In genomic region chr16:88052661-88053060, GRCh38 we compare ENCODE assay signal across 3 cellular contexts.
TF ChIP-seq lines count a peak whose summit lies in the region.

No MANE protein-coding gene starts in this region.

TF ChIP-seq in HEK293, 187 proteins besides CTCF, POLR2A, EP300 and RAD21:
- TF ChIP-seq, protein P1, sequence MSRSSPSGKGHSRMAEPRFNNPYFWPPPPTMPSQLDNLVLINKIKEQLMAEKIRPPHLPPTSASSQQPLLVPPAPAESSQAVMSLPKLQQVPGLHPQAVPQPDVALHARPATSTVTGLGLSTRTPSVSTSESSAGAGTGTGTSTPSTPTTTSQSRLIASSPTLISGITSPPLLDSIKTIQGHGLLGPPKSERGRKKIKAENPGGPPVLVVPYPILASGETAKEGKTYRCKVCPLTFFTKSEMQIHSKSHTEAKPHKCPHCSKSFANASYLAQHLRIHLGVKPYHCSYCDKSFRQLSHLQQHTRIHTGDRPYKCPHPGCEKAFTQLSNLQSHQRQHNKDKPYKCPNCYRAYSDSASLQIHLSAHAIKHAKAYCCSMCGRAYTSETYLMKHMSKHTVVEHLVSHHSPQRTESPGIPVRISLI (tag by site-specific recombination; IDR thresholded peaks at IDR 0.05) = no peak
- TF ChIP-seq HOXC10 (CRISPR knock-in tag; IDR thresholded peaks at IDR 0.05) = no peak
- TF ChIP-seq KLF9 (tag by site-specific recombination; IDR thresholded peaks at IDR 0.05; ENCODE audit: low read depth) = no peak
- no peak for TF ChIP-seq ZNF677 (tag by site-specific recombination; IDR thresholded peaks at IDR 0.05)
- TF ChIP-seq ZNF521 (tag by site-specific recombination; IDR thresholded peaks at IDR 0.05) = 0 out of 2 replicates have a peak, but pooled peaks have one; percentile 83
- peak; percentile 53; the same call in 1 of the 2 replicates for TF ChIP-seq ZNF776 (tag by site-specific recombination; IDR thresholded peaks at IDR 0.05; ENCODE audit: borderline replicate concordance)
- no peak for TF ChIP-seq ZNF24 (tag by site-specific recombination; IDR thresholded peaks at IDR 0.05)
- 0 out of 2 replicates have a peak, but pooled peaks have one; percentile 19 for TF ChIP-seq ZNF114 (tag by site-specific recombination; IDR thresholded peaks at IDR 0.05)

TF ChIP-seq in GM12878, 131 proteins besides CTCF, POLR2A, EP300 and RAD21:
- TF ChIP-seq PAX5 (IDR thresholded peaks at IDR 0.05; ENCODE audit: borderline replicate concordance, low read depth, low read length) (no peak), HDGF (IDR thresholded peaks at IDR 0.05) (peak; percentile 43; the same call in 1 of the 2 replicates), CREM (IDR thresholded peaks at IDR 0.05; ENCODE audit: low read depth) (no peak), MYC (IDR thresholded peaks at IDR 0.05; ENCODE audit: insufficient read depth, insufficient read length, insufficient replicate concordance, low read length, severe bottlenecking) (no peak), FOS (IDR thresholded peaks at IDR 0.05; ENCODE audit: borderline replicate concordance, extremely low read depth, insufficient read length) (no peak), FOXK2 (IDR thresholded peaks at IDR 0.05) (peak; percentile 35; the same call in 1 of the 2 replicates)
- TF ChIP-seq, protein P2, sequence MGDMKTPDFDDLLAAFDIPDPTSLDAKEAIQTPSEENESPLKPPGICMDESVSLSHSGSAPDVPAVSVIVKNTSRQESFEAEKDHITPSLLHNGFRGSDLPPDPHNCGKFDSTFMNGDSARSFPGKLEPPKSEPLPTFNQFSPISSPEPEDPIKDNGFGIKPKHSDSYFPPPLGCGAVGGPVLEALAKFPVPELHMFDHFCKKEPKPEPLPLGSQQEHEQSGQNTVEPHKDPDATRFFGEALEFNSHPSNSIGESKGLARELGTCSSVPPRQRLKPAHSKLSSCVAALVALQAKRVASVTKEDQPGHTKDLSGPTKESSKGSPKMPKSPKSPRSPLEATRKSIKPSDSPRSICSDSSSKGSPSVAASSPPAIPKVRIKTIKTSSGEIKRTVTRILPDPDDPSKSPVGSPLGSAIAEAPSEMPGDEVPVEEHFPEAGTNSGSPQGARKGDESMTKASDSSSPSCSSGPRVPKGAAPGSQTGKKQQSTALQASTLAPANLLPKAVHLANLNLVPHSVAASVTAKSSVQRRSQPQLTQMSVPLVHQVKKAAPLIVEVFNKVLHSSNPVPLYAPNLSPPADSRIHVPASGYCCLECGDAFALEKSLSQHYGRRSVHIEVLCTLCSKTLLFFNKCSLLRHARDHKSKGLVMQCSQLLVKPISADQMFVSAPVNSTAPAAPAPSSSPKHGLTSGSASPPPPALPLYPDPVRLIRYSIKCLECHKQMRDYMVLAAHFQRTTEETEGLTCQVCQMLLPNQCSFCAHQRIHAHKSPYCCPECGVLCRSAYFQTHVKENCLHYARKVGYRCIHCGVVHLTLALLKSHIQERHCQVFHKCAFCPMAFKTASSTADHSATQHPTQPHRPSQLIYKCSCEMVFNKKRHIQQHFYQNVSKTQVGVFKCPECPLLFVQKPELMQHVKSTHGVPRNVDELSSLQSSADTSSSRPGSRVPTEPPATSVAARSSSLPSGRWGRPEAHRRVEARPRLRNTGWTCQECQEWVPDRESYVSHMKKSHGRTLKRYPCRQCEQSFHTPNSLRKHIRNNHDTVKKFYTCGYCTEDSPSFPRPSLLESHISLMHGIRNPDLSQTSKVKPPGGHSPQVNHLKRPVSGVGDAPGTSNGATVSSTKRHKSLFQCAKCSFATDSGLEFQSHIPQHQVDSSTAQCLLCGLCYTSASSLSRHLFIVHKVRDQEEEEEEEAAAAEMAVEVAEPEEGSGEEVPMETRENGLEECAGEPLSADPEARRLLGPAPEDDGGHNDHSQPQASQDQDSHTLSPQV (IDR thresholded peaks at IDR 0.05) = no peak

TF ChIP-seq in H1, 55 proteins besides CTCF, POLR2A, EP300 and RAD21:
- TF ChIP-seq SP4 (IDR thresholded peaks at IDR 0.05; ENCODE audit: low read length) (no peak), TEAD4 (IDR thresholded peaks at IDR 0.05; ENCODE audit: low read depth, low read length) (no peak), CHD1 (IDR thresholded peaks at IDR 0.05; ENCODE audit: low read depth, low read length) (no peak), BCL11A (IDR thresholded peaks at IDR 0.05; ENCODE audit: low read depth in 2 of 2, low read length in 2 of 2) (no peak), KDM1A (IDR thresholded peaks at IDR 0.05; ENCODE audit: borderline replicate concordance, low read length) (no peak), TAF1 (IDR thresholded peaks at IDR 0.05; ENCODE audit: low read depth, low read length) (no peak), TCF12 (IDR thresholded peaks at IDR 0.05; ENCODE audit: low read depth, low read length) (no peak), RNF2 (IDR thresholded peaks at IDR 0.05; ENCODE audit: borderline replicate concordance, low read depth, low read length, missing control alignments, poor library complexity, severe bottlenecking) (no peak), CEBPB (IDR thresholded peaks at IDR 0.05; ENCODE audit: low read depth, low read length) (no peak), CTBP2 (IDR thresholded peaks at IDR 0.05; ENCODE audit: borderline replicate concordance, insufficient read depth, insufficient read length, low read length) (no peak)
TF ChIP-seq in H1: peak in this region for 0.
